Comparison of ENCODE assay signal across 19 cellular contexts in the genomic region with DNA sequence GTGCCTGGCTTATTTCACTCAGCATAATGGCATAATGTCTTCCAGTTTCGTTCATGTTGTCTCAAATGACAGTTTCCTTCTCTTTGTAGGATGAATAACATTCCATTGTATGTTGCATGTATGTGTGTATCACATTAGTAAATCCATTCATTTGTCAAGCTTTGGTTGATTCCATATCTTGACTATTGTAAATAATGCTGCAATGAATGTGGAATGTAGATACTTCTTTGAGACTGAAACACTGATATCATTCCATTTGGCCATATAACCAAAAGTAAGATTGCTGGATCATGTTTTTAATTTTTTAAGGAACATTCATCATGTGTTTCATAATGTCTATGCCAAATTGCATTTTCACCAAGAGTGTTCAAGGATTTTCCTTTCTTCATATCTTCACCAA.
DNase-seq lines count a peak whose midpoint lies in the region; FAIRE-seq and TF ChIP-seq lines count a peak whose summit lies in the region.
"Had no signal": no experiment of that assay in that cellular context is flagged by ENCODE, and none has a peak within 500 bp of the region (broad histone marks: within the 10 kb centered on the region; RNA-seq: fewer than 3 reads in every experiment).

No MANE protein-coding gene starts in this region.

- no peaks in the 10 kb centered on the region for H3F3A ChIP-seq in neural cell (ENCODE audit: insufficient read depth, low read length, poor library complexity, severe bottlenecking)

- H3K36me3 ChIP-seq in adipocyte (ENCODE audit: control insufficient read depth, insufficient read depth, low read length, severe bottlenecking) (no peaks in the 10 kb centered on the region), neural cell (ENCODE audit: insufficient read depth, low read length) (no peaks in the 10 kb centered on the region)
- H3K36me3 ChIP-seq: BLaER1 had no signal

- H2AFZ ChIP-seq in neural cell (ENCODE audit: low read depth, low read length), result no peak overlapping the region

- H4K20me1 ChIP-seq in neural cell (ENCODE audit: insufficient read depth), result no peaks in the 10 kb centered on the region
- H4K20me1 ChIP-seq: BLaER1 had no signal

- DNase-seq in D721Med (ENCODE audit: insufficient read length, low spot score) (no peak), adipocyte (ENCODE audit: low read depth) (peak; percentile 49), dedifferentiated amniotic fluid mesenchymal stem cell (ENCODE audit: extremely low spot score) (peak; percentile 46), RCC 7860 (ENCODE audit: low spot score) (no peak), NCI-H69 (lab: John Stamatoyannopoulos, UW) (no peak), COLO829 (ENCODE audit: low spot score) (no peak)
- DNase-seq: 8988T; Calu3; CD4-positive, alpha-beta memory T cell; DMS 273 treated with DMSO at 0.1 percent for 48 hours; DMS53; DND-41; EL; H9 had no signal

- H3K9ac ChIP-seq in adipocyte (ENCODE audit: low read length) (no peak overlapping the region), neural cell (ENCODE audit: low read length) (no peak overlapping the region)
- H3K9ac ChIP-seq: BLaER1 had no signal

- no peak for TF ChIP-seq RAD21 in neural cell (conservative IDR thresholded peaks at IDR 0.05)

- no peak overlapping the region for H3K27ac ChIP-seq in neural cell (ENCODE audit: low read length)
- H3K27ac ChIP-seq: BLaER1 had no signal

- H3K4me2 ChIP-seq in neural cell (ENCODE audit: low read length), result no peak overlapping the region
- H3K4me2 ChIP-seq: BLaER1 had no signal

- TF ChIP-seq EP300 in neural cell (conservative IDR thresholded peaks at IDR 0.05; ENCODE audit: poor library complexity, severe bottlenecking), result peak; percentile 65

- no peaks in the 10 kb centered on the region for H3K27me3 ChIP-seq in adipocyte (replicated peaks; ENCODE audit: control insufficient read depth, insufficient read depth, low read length)
- no peaks in the 10 kb centered on the region for H3K27me3 ChIP-seq in neural cell (ENCODE audit: insufficient read depth, low read depth, low read length)
- H3K27me3 ChIP-seq: BLaER1 had no signal

- FAIRE-seq in D721Med (lab: Jason Lieb, UNC), result peak; percentile 95
- no peak for FAIRE-seq in RCC 7860 (lab: Jason Lieb, UNC)
- FAIRE-seq: GM12878, H1, HepG2 had no signal

- no peaks in the 10 kb centered on the region for H3K4me1 ChIP-seq in adipocyte (ENCODE audit: control insufficient read depth, insufficient read depth, low read length)

- TF ChIP-seq CTCF in D721Med (IDR thresholded peaks at IDR 0.05; ENCODE audit: insufficient read depth, missing control alignments) (no peak), neural cell (IDR thresholded peaks at IDR 0.05; ENCODE audit: poor library complexity, severe bottlenecking) (no peak)

- no peaks in the 10 kb centered on the region for H3K9me2 ChIP-seq in neural cell (ENCODE audit: insufficient read depth, low read length)

- H3K9me3 ChIP-seq in adipocyte (ENCODE audit: control insufficient read depth, low read length) (no peaks in the 10 kb centered on the region), neural cell (ENCODE audit: low read length) (no peaks in the 10 kb centered on the region)

- H3K79me2 ChIP-seq in neural cell (replicated peaks; ENCODE audit: insufficient read depth, low read length), result no peaks in the 10 kb centered on the region

- no peak overlapping the region for H3K4me3 ChIP-seq in adipocyte (ENCODE audit: low read length)
- H3K4me3 ChIP-seq in neural cell (ENCODE audit: low read length), result no peak overlapping the region
- H3K4me3 ChIP-seq: BLaER1, GM12878 had no signal

TF ChIP-seq in neural cell, 6 proteins besides CTCF, POLR2A, EP300 and RAD21:
- peak; percentile 19 for TF ChIP-seq POLR2AphosphoS5 (IDR thresholded peaks at IDR 0.05)
- no peak for TF ChIP-seq MXI1 (conservative IDR thresholded peaks at IDR 0.05; ENCODE audit: poor library complexity, severe bottlenecking)

Comparison
In these comparisons a context has a peak if more than half of its experiments do, and no peak if none do; other contexts are left out.
1. DNase-seq: peak in adipocyte (single experiment) and dedifferentiated amniotic fluid mesenchymal stem cell (single experiment); none in D721Med (single experiment), RCC 7860 (single experiment), NCI-H69 (single experiment) and COLO829 (single experiment).